ENCODE assay signal across 9 cellular contexts in genomic region chr16:83813818-83814653, GRCh38. TPM values are rescaled to one million over a fixed set of nuclear protein-coding genes. Genes with fewer than 3 reads are reported as not detected.
DNase-seq lines count a peak whose midpoint lies in the region; ATAC-seq, FAIRE-seq and TF ChIP-seq lines count a peak whose summit lies in the region.
"Had no signal": no experiment of that assay in that cellular context is flagged by ENCODE, and none has a peak within 500 bp of the region (broad histone marks: within the 10 kb centered on the region; RNA-seq: fewer than 3 reads in every experiment).

No MANE protein-coding gene starts in this region.

- no peak overlapping the region for H3K9ac ChIP-seq in kidney (ENCODE audit: low read length in 2 of 2)

- no peaks in the 10 kb centered on the region for H3K27me3 ChIP-seq in small intestine (ENCODE audit: control insufficient read depth in 2 of 2, insufficient read depth in 2 of 2, low read length in 2 of 2)

- H3K4me1 ChIP-seq in small intestine (ENCODE audit: control insufficient read depth in 2 of 2, insufficient read depth in 1 of 2, low read depth in 1 of 2, low read length in 1 of 2), result peaks cover 2% of the 10 kb centered on the region in 2 donors
- H3K4me1 ChIP-seq in kidney (ENCODE audit: control insufficient read depth in 1 of 2, insufficient read depth in 1 of 2, low read depth in 1 of 2, low read length in 2 of 2), result peaks cover 5 to 9% of the 10 kb centered on the region in 2 donors

- TF ChIP-seq CTCF in NB4 (IDR thresholded peaks at IDR 0.05; ENCODE audit: low read depth, low read length) (no peak), cardiac fibroblast (IDR thresholded peaks at IDR 0.05; ENCODE audit: low read depth, low read length) (no peak), kidney (IDR thresholded peaks at IDR 0.05; ENCODE audit: borderline replicate concordance, extremely low read depth, insufficient read depth) (no peak)

- FAIRE-seq in small intestine (lab: Jason Lieb, UNC) (no peak), kidney (lab: Jason Lieb, UNC) (no peak)

- H3K9me3 ChIP-seq in small intestine (ENCODE audit: control insufficient read depth, low read depth), result no peaks in the 10 kb centered on the region
- no peaks in the 10 kb centered on the region for H3K9me3 ChIP-seq in kidney (ENCODE audit: control insufficient read depth in 1 of 2, low read length in 2 of 2)

- H3K27ac ChIP-seq in small intestine (ENCODE audit: low read depth in 1 of 2, low read length in 1 of 2) (peak overlapping the region in 1 of 2 donors; percentile 73), kidney (ENCODE audit: low read depth in 2 of 2, low read length in 2 of 2) (no peak overlapping the region)
- H3K27ac ChIP-seq: 22Rv1 had no signal

- DNase-seq in DMS 273 (lab: John Stamatoyannopoulos, UW; ENCODE audit: unreplicated experiment) (peak; percentile 31), DMS 273 treated with DMSO at 0.1 percent for 48 hours (lab: John Stamatoyannopoulos, UW) (no peak), NB4 (ENCODE audit: low read depth) (peak; percentile 46), cardiac fibroblast (ENCODE audit: low read depth in 2 of 2) (peak; percentile 66 to 72), myocyte (ENCODE audit: low read depth) (peak; percentile 79), small intestine (no peak), kidney (no peak)

- TF ChIP-seq POLR2A in NB4 (IDR thresholded peaks at IDR 0.05; ENCODE audit: extremely low read depth, insufficient read length), result no peak

- ATAC-seq in GM18873 (IDR thresholded peaks at IDR 0.05; ENCODE audit: low FRiP score, unreplicated experiment), result no peak

- H3K36me3 ChIP-seq in small intestine (ENCODE audit: control insufficient read depth in 2 of 2, insufficient read depth in 2 of 2, low read length in 2 of 2) (no peaks in the 10 kb centered on the region), kidney (ENCODE audit: control insufficient read depth in 1 of 2, insufficient read depth in 2 of 2, low read length in 2 of 2) (peaks cover 2 to 14% of the 10 kb centered on the region in 2 donors)

- H3K4me3 ChIP-seq in NB4 (ENCODE audit: low read depth, low read length), result no peak overlapping the region
- H3K4me3 ChIP-seq in cardiac fibroblast (replicated peaks in 1 of 2; ENCODE audit: low read depth in 2 of 2, low read length in 2 of 2), result no peak overlapping the region
- H3K4me3 ChIP-seq in small intestine (ENCODE audit: low read depth in 1 of 2, low read length in 2 of 2), result no peak overlapping the region
- no peak overlapping the region for H3K4me3 ChIP-seq in kidney (ENCODE audit: low read length in 2 of 2)

- intact Hi-C loops in kidney (cut with DNase I), result loop anchor here (5.0 kb wide), 1 partner anchor 127 kb away; no protein-coding TSS in a partner anchor

- WGBS in small intestine, 3 donors, result 17 to 29% (median 20%) methylated on average over 13 of the region's 13 CpGs

RNA-seq across cellular contexts. Expression of gene HSBP1, which starts 6.3 kb away (rescaled TPM):
- total RNA-seq in myocyte, result 16.1 and 25.5 TPM in 2 replicates
- polyA plus RNA-seq in myocyte (2012), result 179 TPM
- 10 to 100 TPM; 30.5 to 54.0 (median 34.9) TPM for polyA plus RNA-seq in small intestine
- 110 TPM for total RNA-seq in kidney
- 192 TPM for polyA plus RNA-seq in kidney (ENCODE audit: insufficient read depth, low read depth, low replicate concordance)

Comparison
In these comparisons a context has a peak if more than half of its experiments do, and no peak if none do; other contexts are left out.
1. DNase-seq: peak in DMS 273 (single experiment), NB4 (single experiment), cardiac fibroblast (2 of 2) and myocyte (single experiment); none in DMS 273 treated with DMSO at 0.1 percent for 48 hours (single experiment), small intestine (single experiment) and kidney (single experiment).